ENCODE assay signal across 8 cellular contexts in genomic region chr17:67378444-67379250, GRCh38. TPM values are rescaled to one million over a fixed set of nuclear protein-coding genes. Genes with fewer than 3 reads are reported as not detected.
DNase-seq lines count a peak whose midpoint lies in the region; ATAC-seq lines count a peak whose summit lies in the region.

No MANE protein-coding gene starts in this region.

- peak overlapping the region; percentile 83 for H3K4me3 Mint-ChIP-seq in activated CD4-positive, alpha-beta T cell treated with anti-CD3 and anti-CD28 coated beads for 36 hours

- intact Hi-C loops in activated CD4-positive, alpha-beta T cell treated with anti-CD3 and anti-CD28 coated beads for 36 hours (cut with DNase I, micrococcal nuclease), result loop anchor here (1.0 to 10.0 kb wide), 7 partner anchors 12 to 659 kb away; partner anchors contain the start of genes C17orf58 (in 1 of the 2) and KPNA2 (in 1 of the 2)

- peak overlapping the region; percentile 73 for H3K4me3 ChIP-seq in GM08714 (ENCODE audit: low read length)

- POLR2A ChIA-PET in activated CD4-positive, alpha-beta T cell treated with anti-CD3 and anti-CD28 coated beads for 36 hours (lab: Charles Lee), result interaction anchor here (0.6 to 1.8 kb wide), 11 partner anchors 12 to 103 kb away, joined by 3 to 7 read pairs (median 4); partner anchors contain the start of gene PSMD12

- H3K36me3 Mint-ChIP-seq in activated CD4-positive, alpha-beta T cell treated with anti-CD3 and anti-CD28 coated beads for 36 hours (ENCODE audit: low read depth), result peaks cover 22% of the 10 kb centered on the region

- peaks cover 49% of the 10 kb centered on the region for H3K4me1 Mint-ChIP-seq in activated CD4-positive, alpha-beta T cell treated with anti-CD3 and anti-CD28 coated beads for 36 hours

- peak; percentile 35 for ATAC-seq in HG02981 (IDR thresholded peaks at IDR 0.05; ENCODE audit: unreplicated experiment)
- peak; percentile 47 for ATAC-seq in activated CD4-positive, alpha-beta T cell treated with anti-CD3 and anti-CD28 coated beads for 36 hours
- peak; percentile 69 for ATAC-seq in left lobe of liver
- ATAC-seq in GM21526 (IDR thresholded peaks at IDR 0.05; ENCODE audit: low FRiP score, unreplicated experiment), result no peak

- H3K27ac Mint-ChIP-seq in activated CD4-positive, alpha-beta T cell treated with anti-CD3 and anti-CD28 coated beads for 36 hours, result peak overlapping the region; percentile 93

- peaks cover 3% of the 10 kb centered on the region for H3K9me3 Mint-ChIP-seq in activated CD4-positive, alpha-beta T cell treated with anti-CD3 and anti-CD28 coated beads for 36 hours (ENCODE audit: low read depth)

- no peaks in the 10 kb centered on the region for H3K27me3 Mint-ChIP-seq in activated CD4-positive, alpha-beta T cell treated with anti-CD3 and anti-CD28 coated beads for 36 hours

- CTCF ChIA-PET in activated CD4-positive, alpha-beta T cell treated with anti-CD3 and anti-CD28 coated beads for 36 hours (lab: Charles Lee), result interaction anchor here (0.5 to 8.7 kb wide), 39 partner anchors 9 to 946 kb away, joined by 3 to 171 read pairs (median 4); partner anchors contain the start of genes NOL11 and PSMD12

- peak; percentile 90 for DNase-seq in NCI-H2227 (lab: John Stamatoyannopoulos, UW; ENCODE audit: unreplicated experiment)
- DNase-seq in activated CD4-positive, alpha-beta T cell treated with anti-CD3 and anti-CD28 coated beads for 36 hours, result peak; percentile 90
- peak; percentile 87 for DNase-seq in left lobe of liver (ENCODE audit: low spot score)
- DNase-seq in stimulated activated CD4-positive, alpha-beta T cell treated with anti-CD3 and anti-CD28 coated beads, Interleukin-1b, Interleukin-23, amount 100 ng/mL, for 48 hours, result peak; percentile 82

- peak overlapping the region; percentile 92 for H3K27ac ChIP-seq in cingulate gyrus (ENCODE audit: low read depth, low read length)

RNA-seq across cellular contexts. Expression of gene PITPNC1, which starts 1.6 kb away (rescaled TPM):
- 10 to 100 TPM; 41.6 to 56.3 TPM for total RNA-seq in activated CD4-positive, alpha-beta T cell treated with anti-CD3 and anti-CD28 coated beads for 36 hours
- total RNA-seq in left lobe of liver, result 13.1 TPM

RNA-seq across cellular contexts. Expression of gene PSMD12, which starts 12.3 kb away (rescaled TPM):
- 100 to 1,000 TPM; 100 to 101 TPM for total RNA-seq in activated CD4-positive, alpha-beta T cell treated with anti-CD3 and anti-CD28 coated beads for 36 hours
- total RNA-seq in left lobe of liver, result 28.1 TPM
